In genomic region chr3:29475854-29476253, GRCh38 we compare ENCODE assay signal across 1 cellular context.
A peak's percentile ranks its signal among the peaks of the same experiment; 100 is the strongest.
TF ChIP-seq lines count a peak whose summit lies in the region.

No MANE protein-coding gene starts in this region.

TF ChIP-seq in WTC11, 78 proteins besides CTCF, POLR2A, EP300 and RAD21 (continued from another document):
- 0 out of 2 replicates have a peak, but pooled peaks have one; percentile 33 for TF ChIP-seq MAX (CRISPR knock-in tag; IDR thresholded peaks at IDR 0.05)
- TF ChIP-seq ZNF232 (CRISPR knock-in tag; IDR thresholded peaks at IDR 0.05): no peak
- no peak for TF ChIP-seq KAT7 (CRISPR knock-in tag; IDR thresholded peaks at IDR 0.05; ENCODE audit: borderline replicate concordance)
- peak; percentile 80; the same call in 1 of the 2 replicates for TF ChIP-seq ZNF532 (CRISPR knock-in tag; IDR thresholded peaks at IDR 0.05; ENCODE audit: borderline replicate concordance)
- TF ChIP-seq ZNF423 (CRISPR knock-in tag; IDR thresholded peaks at IDR 0.05): peak; percentile 78
- peak; percentile 81; the same call in 1 of the 2 replicates for TF ChIP-seq FOXP4 (CRISPR knock-in tag; IDR thresholded peaks at IDR 0.05)
- peak; percentile 99 for TF ChIP-seq TEAD1 (CRISPR knock-in tag; IDR thresholded peaks at IDR 0.05)
- TF ChIP-seq ETV6 (CRISPR knock-in tag; IDR thresholded peaks at IDR 0.05): peak; percentile 81
TF ChIP-seq in WTC11: peak in this region for 7.
